ENCODE assay signal across 8 cellular contexts in genomic region chr2:64987001-64987962, GRCh38. TPM values are rescaled to one million over a fixed set of nuclear protein-coding genes. Genes with fewer than 3 reads are reported as not detected.
DNase-seq lines count a peak whose midpoint lies in the region; ATAC-seq, FAIRE-seq and TF ChIP-seq lines count a peak whose summit lies in the region.

No MANE protein-coding gene starts in this region.

- peak; percentile 49 for TF ChIP-seq POLR2A in GM19099 (IDR thresholded peaks at IDR 0.05; ENCODE audit: extremely low read depth, insufficient read length, low read depth)
- no peak for TF ChIP-seq POLR2A in esophagus squamous epithelium (IDR thresholded peaks at IDR 0.05)
- TF ChIP-seq POLR2A in H54 (IDR thresholded peaks at IDR 0.05; ENCODE audit: low read depth, low read length) = no peak

- FAIRE-seq in H54 (lab: Jason Lieb, UNC) = no peak

- peak overlapping the region; percentile 86 to 95 for H3K4me3 Mint-ChIP-seq in stimulated activated naive B cell treated with anti-CD40 and anti-IgM and Interleukin-4, amounts not matched to agents 10 μg/mL and 1 μg/mL and 100 μg/mL, for 72 hours

- intact Hi-C loops in esophagus squamous epithelium (cut with DNase I) = no loop called here

- DNase-seq in RWPE2 (ENCODE audit: low spot score) = no peak
- DNase-seq in esophagus squamous epithelium (lab: John Stamatoyannopoulos, UW) = no peak
- DNase-seq in stimulated activated naive B cell treated with anti-CD40 and anti-IgM and Interleukin-4, amounts not matched to agents 10 μg/mL and 1 μg/mL and 100 μg/mL, for 72 hours = peak; percentile 17
- DNase-seq in SK-N-DZ (ENCODE audit: low spot score) = no peak
- no peak for DNase-seq in H54 (ENCODE audit: insufficient read length, low spot score)
- DNase-seq in NCI-H82 (lab: John Stamatoyannopoulos, UW) = no peak

- H3K4me1 ChIP-seq in BLaER1 (peaks cover 32% of the 10 kb centered on the region), RWPE2 (ENCODE audit: insufficient read depth, poor library complexity, severe bottlenecking) (peaks cover 6% of the 10 kb centered on the region), esophagus squamous epithelium (peaks cover 11 to 60% (median 26%) of the 10 kb centered on the region in 3 donors)

- H3K9me3 ChIP-seq in BLaER1 = no peaks in the 10 kb centered on the region
- no peaks in the 10 kb centered on the region for H3K9me3 ChIP-seq in RWPE2 (ENCODE audit: severe bottlenecking)
- H3K9me3 ChIP-seq in esophagus squamous epithelium = no peaks in the 10 kb centered on the region

- H3K4me3 ChIP-seq in BLaER1 (no peak overlapping the region; the same call in 1 of the 2 replicates), RWPE2 (ENCODE audit: severe bottlenecking) (peak overlapping the region; percentile 52), esophagus squamous epithelium (peak overlapping the region; percentile 70 to 85 (median 76))

- peaks cover 29 to 36% of the 10 kb centered on the region in 2 donors for H3K36me3 Mint-ChIP-seq in stimulated activated naive B cell treated with anti-CD40 and anti-IgM and Interleukin-4, amounts not matched to agents 10 μg/mL and 1 μg/mL and 100 μg/mL, for 72 hours

- H3K27ac ChIP-seq in BLaER1 = no peak overlapping the region
- H3K27ac ChIP-seq in RWPE2 (ENCODE audit: poor library complexity, severe bottlenecking) = peak overlapping the region; percentile 50
- H3K27ac ChIP-seq in esophagus squamous epithelium = peak overlapping the region; percentile 52 to 97 (median 87)

- H4K20me1 ChIP-seq in BLaER1 = peaks cover 19% of the 10 kb centered on the region; the same call in 1 of the 2 replicates

- peaks cover 40 to 65% of the 10 kb centered on the region in 2 donors for H3K4me1 Mint-ChIP-seq in stimulated activated naive B cell treated with anti-CD40 and anti-IgM and Interleukin-4, amounts not matched to agents 10 μg/mL and 1 μg/mL and 100 μg/mL, for 72 hours

- H3K27ac Mint-ChIP-seq in stimulated activated naive B cell treated with anti-CD40 and anti-IgM and Interleukin-4, amounts not matched to agents 10 μg/mL and 1 μg/mL and 100 μg/mL, for 72 hours = peak overlapping the region; percentile 93

- 16 to 20% methylated on average over 5 of the region's 6 CpGs for WGBS in esophagus squamous epithelium, 2 donors

- H3K36me3 ChIP-seq in BLaER1 (peaks cover 6% of the 10 kb centered on the region), RWPE2 (ENCODE audit: low read depth) (no peaks in the 10 kb centered on the region), esophagus squamous epithelium (no peaks in the 10 kb centered on the region)

- no peak for ATAC-seq in RWPE2 (ENCODE audit: low read depth)
- no peak for ATAC-seq in stimulated activated naive B cell treated with anti-CD40 and anti-IgM and Interleukin-4, amounts not matched to agents 10 μg/mL and 1 μg/mL and 100 μg/mL, for 72 hours (replicated peaks)

- peak overlapping the region; percentile 96 for H3K4me2 ChIP-seq in BLaER1

- TF ChIP-seq CTCF in RWPE2 (IDR thresholded peaks at IDR 0.05; ENCODE audit: poor library complexity, severe bottlenecking) (no peak), esophagus squamous epithelium (IDR thresholded peaks at IDR 0.05) (no peak)

- H3K27me3 ChIP-seq in BLaER1 (no peaks in the 10 kb centered on the region), RWPE2 (ENCODE audit: insufficient read depth, poor library complexity, severe bottlenecking) (peaks cover 3% of the 10 kb centered on the region), esophagus squamous epithelium (peaks cover 0 to 4% (median 0%) of the 10 kb centered on the region in 4 donors)

- H3K9me3 Mint-ChIP-seq in stimulated activated naive B cell treated with anti-CD40 and anti-IgM and Interleukin-4, amounts not matched to agents 10 μg/mL and 1 μg/mL and 100 μg/mL, for 72 hours = no peaks in the 10 kb centered on the region

- H3K27me3 Mint-ChIP-seq in stimulated activated naive B cell treated with anti-CD40 and anti-IgM and Interleukin-4, amounts not matched to agents 10 μg/mL and 1 μg/mL and 100 μg/mL, for 72 hours = no peaks in the 10 kb centered on the region

- H3K9ac ChIP-seq in BLaER1 = no peak overlapping the region

RNA-seq across cellular contexts. Expression of gene SLC1A4, which starts 1.9 kb away (rescaled TPM):
- 10 to 100 TPM; 12.8 to 28.1 (median 14.3) TPM for total RNA-seq in esophagus squamous epithelium
- 14.7 and 20.7 TPM in 2 replicates for polyA plus RNA-seq in SK-N-DZ (2014; cell fraction: cytosol; rRNA removed)
- 8.0 and 10.0 TPM in 2 replicates for polyA plus RNA-seq in SK-N-DZ (2014; cell fraction: nucleus; rRNA removed)
